In the genomic region with DNA sequence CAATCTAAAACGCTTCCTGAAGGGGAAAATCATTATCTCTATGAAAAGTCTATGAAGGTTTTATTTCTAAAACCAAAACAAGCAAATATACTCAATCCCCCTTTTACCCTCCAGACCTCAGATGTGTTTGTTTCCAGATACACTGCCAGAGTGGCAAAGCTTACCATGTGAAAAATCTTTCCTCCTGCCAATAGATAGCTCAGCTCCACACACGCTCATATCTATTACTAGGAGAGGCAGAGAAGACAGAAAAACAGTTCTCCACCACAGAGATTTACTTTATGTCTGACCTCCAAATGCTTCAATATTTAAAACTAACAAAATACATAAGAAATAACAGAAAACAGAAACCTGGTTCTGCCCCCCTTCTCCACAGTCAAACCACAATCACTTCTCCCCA, we compare ENCODE assay signal across 25 cellular contexts. TPM values are rescaled to one million over a fixed set of nuclear protein-coding genes. Genes with fewer than 3 reads are reported as not detected.
A peak's percentile ranks its signal among the peaks of the same experiment; 100 is the strongest.
DNase-seq lines count a peak whose midpoint lies in the region; ATAC-seq and TF ChIP-seq lines count a peak whose summit lies in the region.
"Had no signal": no experiment of that assay in that cellular context is flagged by ENCODE, and none has a peak within 500 bp of the region (broad histone marks: within the 10 kb centered on the region; RNA-seq: fewer than 3 reads in every experiment).

No MANE protein-coding gene starts in this region.

- H3K36me3 ChIP-seq in mesenchymal stem cell (ENCODE audit: control insufficient read depth in 1 of 2, insufficient read depth in 2 of 2, low read depth in 1 of 2, low read length in 2 of 2) (peaks cover 0 to 23% of the 10 kb centered on the region in 2 experiments), psoas muscle (ENCODE audit: insufficient read depth in 1 of 2, low read depth in 1 of 2) (no peaks in the 10 kb centered on the region)
- H3K36me3 ChIP-seq: gastroesophageal sphincter, sigmoid colon had no signal

- intact Hi-C loops in left ventricle myocardium superior (cut with micrococcal nuclease) (no loop called here), right cardiac atrium (cut with DNase I) (no loop called here), psoas muscle (cut with DNase I) (loop anchor here in 1 of 2 donors (5.0 kb wide), 1 partner anchor 1242 kb away; no protein-coding TSS in a partner anchor)

- H3K4me2 ChIP-seq in mesenchymal stem cell (ENCODE audit: low read length, poor library complexity, severe bottlenecking) = no peak overlapping the region

- no peak overlapping the region for H2AFZ ChIP-seq in mesenchymal stem cell (ENCODE audit: low read depth, low read length)

- H2BK120ac ChIP-seq in mesenchymal stem cell (ENCODE audit: low read depth, low read length) = no peak overlapping the region

- H3K79me1 ChIP-seq in mesenchymal stem cell (replicated peaks; ENCODE audit: low read length, poor library complexity, severe bottlenecking) = no peaks in the 10 kb centered on the region

- H3K4me3 ChIP-seq in right cardiac atrium (ENCODE audit: low read length) (no peak overlapping the region), epithelial cell of proximal tubule (ENCODE audit: low read depth, low read length) (peak overlapping the region; percentile 26), mesenchymal stem cell (ENCODE audit: insufficient read depth in 1 of 2, low read depth in 1 of 2, low read length in 2 of 2) (no peak overlapping the region), psoas muscle (no peak overlapping the region)
- H3K4me3 ChIP-seq: gastroesophageal sphincter, sigmoid colon, SJSA1 had no signal

- TF ChIP-seq CTCF in epithelial cell of proximal tubule (conservative IDR thresholded peaks at IDR 0.05; ENCODE audit: low read depth, low read length) (no peak), psoas muscle (IDR thresholded peaks at IDR 0.05) (no peak)

- WGBS in right cardiac atrium = 30% methylated on average over 2 of the region's 2 CpGs
- 81% methylated on average over 1 of the region's 2 CpGs for WGBS in mesenchymal stem cell
- 39 to 40% (median 39%) methylated on average over 2 of the region's 2 CpGs for WGBS in psoas muscle, 3 donors

- no peak overlapping the region for H3K14ac ChIP-seq in mesenchymal stem cell (ENCODE audit: low read length in 2 of 2)

- H4K91ac ChIP-seq in mesenchymal stem cell (ENCODE audit: low read length) = no peak overlapping the region

- H2AK5ac ChIP-seq in mesenchymal stem cell (ENCODE audit: low read length, severe bottlenecking) = no peak overlapping the region

- H3K4me1 ChIP-seq in right cardiac atrium (ENCODE audit: control insufficient read depth, insufficient read depth, low read length) = no peaks in the 10 kb centered on the region
- H3K4me1 ChIP-seq in mesenchymal stem cell (ENCODE audit: control insufficient read depth, insufficient read depth, low read depth, low read length) = no peaks in the 10 kb centered on the region
- no peaks in the 10 kb centered on the region for H3K4me1 ChIP-seq in psoas muscle
- H3K4me1 ChIP-seq: SJSA1 had no signal

- H4K8ac ChIP-seq in mesenchymal stem cell (ENCODE audit: low read length) = no peak overlapping the region

- no peak overlapping the region for H3K23ac ChIP-seq in mesenchymal stem cell (ENCODE audit: low read length in 2 of 2)

- H3K27ac ChIP-seq in right cardiac atrium (ENCODE audit: low read length) (no peak overlapping the region), mesenchymal stem cell (ENCODE audit: low read length, poor library complexity, severe bottlenecking) (no peak overlapping the region), psoas muscle (no peak overlapping the region)
- H3K27ac ChIP-seq: gastroesophageal sphincter, sigmoid colon, SJSA1 had no signal

- H3K9ac ChIP-seq in mesenchymal stem cell (ENCODE audit: low read length) = peak overlapping the region; percentile 44

- ATAC-seq in left ventricle myocardium superior (peak; percentile 71), right cardiac atrium (no peak), HG03571 (IDR thresholded peaks at IDR 0.05; ENCODE audit: unreplicated experiment) (no peak), psoas muscle (no peak), GM18861 (IDR thresholded peaks at IDR 0.05; ENCODE audit: unreplicated experiment) (no peak)
- ATAC-seq: activated T-helper 17 cell treated with anti-CD3 and anti-CD28 coated beads, Interleukin-2, amount 50 U/mL, for 72 hours; gastroesophageal sphincter; HCT116; stimulated activated memory B cell treated with anti-CD40 and anti-IgM and Interleukin-4, amounts not matched to agents 10 μg/mL and 1 μg/mL and 100 μg/mL, for 72 hours had no signal

- H3K9me3 ChIP-seq in right cardiac atrium (ENCODE audit: control insufficient read depth, low read length) (no peaks in the 10 kb centered on the region), mesenchymal stem cell (ENCODE audit: control insufficient read depth, low read length) (no peaks in the 10 kb centered on the region), psoas muscle (no peaks in the 10 kb centered on the region)
- H3K9me3 ChIP-seq: gastroesophageal sphincter, sigmoid colon, SJSA1 had no signal

- DNase-seq in left ventricle myocardium superior (no peak), right cardiac atrium (no peak), epithelial cell of proximal tubule (ENCODE audit: low read depth) (no peak), mesenchymal stem cell (no peak), psoas muscle (no peak), DMS53 treated with DMSO at 0.1 percent for 48 hours (lab: John Stamatoyannopoulos, UW; ENCODE audit: unreplicated experiment) (no peak)
- DNase-seq: activated CD4-positive, alpha-beta memory T cell treated with anti-CD3 and anti-CD28 coated beads for 36 hours; activated CD8-positive, alpha-beta memory T cell treated with anti-CD3 and anti-CD28 coated beads, Interleukin-2, amount 50 U/mL, for 48 hours; caudate nucleus; cortex of kidney; hypothalamus; NCI-H1092 treated with DMSO at 0.1 percent for 48 hours; NCI-H1930; NCI-H82; nephron progenitor cell; sigmoid colon; stimulated activated CD4-positive, alpha-beta T cell treated with anti-CD3 and anti-CD28 coated beads, Interleukin-4, amount 100 ng/mL, for 24 hours had no signal

- no peak overlapping the region for H3K4ac ChIP-seq in mesenchymal stem cell (ENCODE audit: low read depth in 1 of 2, low read length in 2 of 2)

- no peak overlapping the region for H3K18ac ChIP-seq in mesenchymal stem cell (ENCODE audit: low read depth in 1 of 2, low read length in 2 of 2)

- no peak overlapping the region for H2BK5ac ChIP-seq in mesenchymal stem cell (ENCODE audit: low read depth, low read length, poor library complexity, severe bottlenecking)

- peaks cover 2% of the 10 kb centered on the region for H3K27me3 ChIP-seq in right cardiac atrium (ENCODE audit: control insufficient read depth, insufficient read depth)
- peaks cover 0 to 35% of the 10 kb centered on the region in 2 experiments for H3K27me3 ChIP-seq in mesenchymal stem cell (ENCODE audit: control insufficient read depth in 1 of 2, insufficient read depth in 1 of 2, low read length in 2 of 2)
- H3K27me3 ChIP-seq in psoas muscle (ENCODE audit: insufficient read depth in 3 of 3, low read length in 2 of 3) = peaks cover 7 to 97% (median 27%) of the 10 kb centered on the region in 3 donors
- H3K27me3 ChIP-seq: SJSA1 had no signal

- no peak overlapping the region for H2BK15ac ChIP-seq in mesenchymal stem cell (ENCODE audit: low read depth, poor library complexity, severe bottlenecking)

- no peak overlapping the region for H2BK12ac ChIP-seq in mesenchymal stem cell (ENCODE audit: low read length in 2 of 2)

RNA-seq across cellular contexts. Expression of a gene that starts 7.0 kb away (rescaled TPM):
- 3.1 TPM for total RNA-seq in left ventricle myocardium superior
- total RNA-seq in right cardiac atrium = 1 to 10 TPM in 1 of 4 donors, under 1 TPM in 2, not detected in 1; 0.46 to 1.4 (median 0.79) TPM
- 0.20 TPM for polyA plus RNA-seq in right cardiac atrium
- total RNA-seq in epithelial cell of proximal tubule = 17.2 and 19.3 TPM in 2 replicates
- polyA plus RNA-seq in mesenchymal stem cell (2013, experiment 1 of 2) = 0.01 TPM
- polyA plus RNA-seq in mesenchymal stem cell (2013, experiment 2 of 2) = not detected
- under 1 TPM in 2 of 4 donors, not detected in 2; 0.10 to 0.17 TPM for total RNA-seq in psoas muscle
- under 1 TPM in 2 of 3 donors, not detected in 1; 0.03 to 0.06 TPM for polyA plus RNA-seq in psoas muscle
- total RNA-seq: activated CD4-positive, alpha-beta memory T cell treated with anti-CD3 and anti-CD28 coated beads for 36 hours; activated T-helper 17 cell treated with anti-CD3 and anti-CD28 coated beads, Interleukin-2, amount 50 U/mL, for 72 hours; G401; sigmoid colon had no signal
